Comparison of ENCODE assay signal across 2 cellular contexts in the genomic region with DNA sequence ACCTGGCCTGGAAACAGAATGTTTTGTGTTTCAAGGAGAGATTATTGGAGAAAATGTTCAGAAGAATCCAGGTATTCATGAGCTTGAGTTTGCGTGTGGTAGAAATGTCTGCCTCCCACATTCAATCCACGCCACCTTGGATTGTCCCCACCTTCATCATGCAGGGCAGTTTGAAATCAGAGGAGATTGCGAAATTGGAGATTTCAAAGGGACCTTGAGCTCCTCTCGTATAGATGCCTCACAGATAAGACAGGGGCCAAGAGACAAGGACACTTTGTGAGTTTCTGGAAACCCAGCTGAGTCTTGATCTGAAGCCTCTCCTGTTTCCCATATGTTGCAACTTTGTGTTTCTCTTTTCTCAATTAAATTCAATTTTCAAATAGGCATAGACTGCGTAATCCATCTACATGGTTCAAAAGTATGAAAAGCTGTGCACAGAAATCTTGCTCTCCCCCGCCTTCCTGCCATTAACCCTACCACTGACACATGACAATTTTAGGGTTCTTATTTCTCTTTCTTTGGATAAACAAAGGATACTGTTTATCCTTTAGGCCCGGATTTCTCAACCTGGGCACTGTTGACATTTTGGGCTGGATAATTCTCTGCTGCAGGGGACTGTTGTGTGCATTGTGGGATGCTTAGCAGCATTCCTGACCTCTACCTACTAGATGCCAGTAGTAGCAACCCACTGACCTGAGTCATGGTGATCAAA.
TF ChIP-seq lines count a peak whose summit lies in the region.

No MANE protein-coding gene starts in this region.

TF ChIP-seq in A549, 52 proteins besides CTCF, POLR2A, EP300 and RAD21:
- TF ChIP-seq MAZ (IDR thresholded peaks at IDR 0.05; ENCODE audit: borderline replicate concordance, low read depth, low read length) (no peak), CEBPB (IDR thresholded peaks at IDR 0.05) (peak; percentile 38 to 63; a peak in 2 of 4 replicates)

TF ChIP-seq in IMR-90, 13 proteins besides CTCF, POLR2A, EP300 and RAD21:
- TF ChIP-seq MXI1 (IDR thresholded peaks at IDR 0.05; ENCODE audit: borderline replicate concordance, low read depth, low read length) (no peak), CEBPB (IDR thresholded peaks at IDR 0.05; ENCODE audit: low read depth, low read length) (peak; percentile 58)
TF ChIP-seq in IMR-90: peak in this region for 1.
